Comparison of ENCODE assay signal across 2 cellular contexts in genomic region chr4:107823870-107824366, GRCh38.
A peak's percentile ranks its signal among the peaks of the same experiment; 100 is the strongest.
TF ChIP-seq lines count a peak whose summit lies in the region.

No MANE protein-coding gene starts in this region.

TF ChIP-seq in A549, 52 proteins besides CTCF, POLR2A, EP300 and RAD21 (continued from another document):
- TF ChIP-seq BCL3 (IDR thresholded peaks at IDR 0.05) (no peak), GATA3 (IDR thresholded peaks at IDR 0.05; ENCODE audit: borderline replicate concordance) (no peak), TP53 (CRISPR knock-in tag; IDR thresholded peaks at IDR 0.05) (no peak), ZSCAN20 (CRISPR knock-in tag; IDR thresholded peaks at IDR 0.05) (no peak), ESRRA (IDR thresholded peaks at IDR 0.05; ENCODE audit: borderline replicate concordance, low read length) (no peak), REST (IDR thresholded peaks at IDR 0.05) (no peak), MAX (IDR thresholded peaks at IDR 0.05) (no peak)
TF ChIP-seq in A549: peak in this region for 0.

TF ChIP-seq in H1, 55 proteins besides CTCF, POLR2A, EP300 and RAD21 (continued from another document):
- peak; percentile 64; the same call in 1 of the 2 replicates for TF ChIP-seq POU5F1 (IDR thresholded peaks at IDR 0.05; ENCODE audit: low read depth, low read length)
- no peak for TF ChIP-seq CHD2 (IDR thresholded peaks at IDR 0.05; ENCODE audit: low read length)
TF ChIP-seq in H1: peak in this region for 5.
